Comparison of ENCODE assay signal across 1 cellular context in the genomic region with DNA sequence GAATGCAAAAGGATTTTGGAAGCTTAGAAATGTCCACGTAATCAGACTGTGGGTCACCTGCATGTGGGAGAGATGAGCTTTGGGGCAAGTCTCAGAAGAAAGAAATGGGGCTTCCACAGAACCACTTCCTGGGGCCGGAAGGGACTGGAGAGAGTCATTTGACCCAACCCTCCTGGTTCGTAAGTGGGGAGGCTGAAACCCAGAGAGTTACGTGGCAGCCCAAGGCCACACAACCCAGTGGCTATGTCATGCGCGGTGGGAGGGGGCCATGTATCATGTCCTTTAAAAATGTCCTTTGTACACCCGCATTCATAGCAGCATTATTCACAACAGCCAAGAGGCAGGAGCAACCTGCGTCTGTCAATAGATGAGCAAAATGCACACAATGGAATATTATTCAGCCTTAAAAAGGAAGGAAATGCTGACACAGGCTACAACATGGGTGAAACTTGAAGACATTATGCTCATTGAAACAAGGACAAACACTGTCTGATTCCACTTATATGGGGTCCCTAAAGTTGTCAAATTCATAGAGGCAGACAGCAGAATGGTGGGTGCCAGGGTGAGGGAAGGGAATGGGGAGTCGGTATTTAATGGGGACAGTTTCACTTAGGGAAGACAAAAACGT.
TF ChIP-seq lines count a peak whose summit lies in the region.

No MANE protein-coding gene starts in this region.

TF ChIP-seq in K562, 482 proteins besides CTCF, POLR2A, EP300 and RAD21 (continued from another document):
- TF ChIP-seq, protein P1, sequence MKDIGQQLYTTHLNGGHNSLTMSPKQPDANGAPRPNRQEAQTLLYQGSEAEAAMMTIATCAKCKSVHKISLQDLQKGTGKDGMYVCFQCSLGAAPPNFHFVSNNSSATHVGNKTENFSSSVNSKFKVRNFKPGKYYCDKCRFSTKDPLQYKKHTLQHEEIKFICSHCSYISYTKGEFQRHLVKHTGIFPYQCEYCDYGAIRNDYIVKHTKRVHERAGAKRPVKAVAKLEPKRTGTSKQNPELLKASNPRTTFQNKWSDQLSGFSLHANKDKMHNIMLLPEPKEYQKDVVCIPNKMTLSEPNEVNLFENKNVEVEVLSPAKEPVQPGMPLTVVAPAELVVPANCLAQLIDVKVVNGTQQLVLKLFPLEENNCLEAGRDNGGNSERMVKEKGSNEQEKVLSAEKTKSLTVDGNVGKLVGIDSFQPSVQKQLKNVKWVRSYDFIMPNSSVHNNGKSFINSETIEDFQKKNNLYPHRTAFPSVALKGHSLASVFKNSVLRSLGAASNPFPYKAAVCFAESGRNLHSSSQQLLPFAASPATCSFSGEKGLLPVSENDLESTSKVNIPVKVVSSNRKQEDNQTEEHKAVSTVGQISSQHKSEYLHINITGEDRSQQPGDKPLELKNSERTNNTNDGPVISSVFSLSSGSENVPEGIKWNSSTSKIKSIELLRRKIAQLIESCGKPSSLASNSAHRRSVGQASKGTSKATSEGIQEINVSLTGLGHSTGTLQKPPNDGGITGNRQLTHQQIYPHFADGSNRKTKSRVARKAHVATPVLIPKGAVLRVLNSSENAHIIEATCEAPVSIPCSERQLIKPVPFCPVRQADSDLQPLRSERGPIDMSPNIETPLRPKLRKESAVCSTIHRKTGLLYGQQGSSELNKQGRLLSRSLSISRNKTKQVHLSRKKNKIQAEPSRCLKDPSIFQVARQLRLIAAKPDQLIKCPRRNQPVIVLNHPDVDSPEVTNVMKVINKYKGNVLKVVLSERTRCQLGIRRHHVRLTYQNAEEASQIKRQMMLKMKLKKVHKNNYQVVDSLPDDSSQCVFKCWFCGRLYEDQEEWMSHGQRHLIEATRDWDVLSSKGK (CRISPR knock-in tag; IDR thresholded peaks at IDR 0.05): no peak
- no peak for TF ChIP-seq RCOR1 (IDR thresholded peaks at IDR 0.05; ENCODE audit: borderline replicate concordance in 1 of 2, low read depth in 2 of 2, low read length in 2 of 2)
- TF ChIP-seq ZNF830 (CRISPR knock-in tag; IDR thresholded peaks at IDR 0.05): no peak
- TF ChIP-seq, protein P2, sequence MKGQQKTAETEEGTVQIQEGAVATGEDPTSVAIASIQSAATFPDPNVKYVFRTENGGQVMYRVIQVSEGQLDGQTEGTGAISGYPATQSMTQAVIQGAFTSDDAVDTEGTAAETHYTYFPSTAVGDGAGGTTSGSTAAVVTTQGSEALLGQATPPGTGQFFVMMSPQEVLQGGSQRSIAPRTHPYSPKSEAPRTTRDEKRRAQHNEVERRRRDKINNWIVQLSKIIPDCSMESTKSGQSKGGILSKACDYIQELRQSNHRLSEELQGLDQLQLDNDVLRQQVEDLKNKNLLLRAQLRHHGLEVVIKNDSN (CRISPR knock-in tag; IDR thresholded peaks at IDR 0.05): no peak
- TF ChIP-seq ARID1B (IDR thresholded peaks at IDR 0.05): no peak
- no peak for TF ChIP-seq ETS2 (tag; IDR thresholded peaks at IDR 0.05; ENCODE audit: borderline replicate concordance, poor library complexity, severe bottlenecking)
- no peak for TF ChIP-seq CREBBP (IDR thresholded peaks at IDR 0.05; ENCODE audit: low read depth, low read length)
- TF ChIP-seq, protein P3, sequence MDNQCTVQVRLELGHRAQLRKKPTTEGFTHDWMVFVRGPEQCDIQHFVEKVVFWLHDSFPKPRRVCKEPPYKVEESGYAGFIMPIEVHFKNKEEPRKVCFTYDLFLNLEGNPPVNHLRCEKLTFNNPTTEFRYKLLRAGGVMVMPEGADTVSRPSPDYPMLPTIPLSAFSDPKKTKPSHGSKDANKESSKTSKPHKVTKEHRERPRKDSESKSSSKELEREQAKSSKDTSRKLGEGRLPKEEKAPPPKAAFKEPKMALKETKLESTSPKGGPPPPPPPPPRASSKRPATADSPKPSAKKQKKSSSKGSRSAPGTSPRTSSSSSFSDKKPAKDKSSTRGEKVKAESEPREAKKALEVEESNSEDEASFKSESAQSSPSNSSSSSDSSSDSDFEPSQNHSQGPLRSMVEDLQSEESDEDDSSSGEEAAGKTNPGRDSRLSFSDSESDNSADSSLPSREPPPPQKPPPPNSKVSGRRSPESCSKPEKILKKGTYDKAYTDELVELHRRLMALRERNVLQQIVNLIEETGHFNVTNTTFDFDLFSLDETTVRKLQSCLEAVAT (IDR thresholded peaks at IDR 0.05): no peak
- no peak for TF ChIP-seq GATA2 (CRISPR knock-in tag; IDR thresholded peaks at IDR 0.05)
- TF ChIP-seq MAFG (tag; conservative IDR thresholded peaks at IDR 0.05): peak; percentile 16; the same call in 1 of the 2 replicates
- TF ChIP-seq ZBTB9 (CRISPR knock-in tag; IDR thresholded peaks at IDR 0.05): 0 out of 2 replicates have a peak, but pooled peaks have one; percentile 54
